In genomic region chr6:131510094-131510493, GRCh38 we compare ENCODE assay signal across 14 cellular contexts.
A peak's percentile ranks its signal among the peaks of the same experiment; 100 is the strongest.
DNase-seq lines count a peak whose midpoint lies in the region; ATAC-seq lines count a peak whose summit lies in the region.
"Had no signal": no experiment of that assay in that cellular context is flagged by ENCODE, and none has a peak within 500 bp of the region (broad histone marks: within the 10 kb centered on the region; RNA-seq: fewer than 3 reads in every experiment).

No MANE protein-coding gene starts in this region.

- no peaks in the 10 kb centered on the region for H3K9me3 Mint-ChIP-seq in stimulated activated effector memory CD8-positive, alpha-beta T cell treated with anti-CD3 and anti-CD28 coated beads, Interleukin-12 subunit alpha, Interleukin-12 subunit beta, amount 100 ng/mL, for 72 hours

- no peaks in the 10 kb centered on the region; the same call in 1 of the 2 replicates for H3K4me1 ChIP-seq in HAP-1

- no peaks in the 10 kb centered on the region for H3K9me3 ChIP-seq in HAP-1
- H3K9me3 ChIP-seq: SK-N-SH had no signal

- in situ Hi-C loops in HAP-1 (cut with MboI; ENCODE audit: low sequenced_read_pairs): no loop called here

- H3K4me3 Mint-ChIP-seq in stimulated activated effector memory CD8-positive, alpha-beta T cell treated with anti-CD3 and anti-CD28 coated beads, Interleukin-12 subunit alpha, Interleukin-12 subunit beta, amount 100 ng/mL, for 72 hours: no peak overlapping the region

- no peaks in the 10 kb centered on the region for H3K4me1 Mint-ChIP-seq in stimulated activated effector memory CD8-positive, alpha-beta T cell treated with anti-CD3 and anti-CD28 coated beads, Interleukin-12 subunit alpha, Interleukin-12 subunit beta, amount 100 ng/mL, for 72 hours

- intact Hi-C loops in Right ventricle myocardium inferior (cut with DNase I) (no loop called here), sciatic nerve (cut with DNase I) (no loop called here)

- no peaks in the 10 kb centered on the region for H3K27me3 ChIP-seq in HAP-1 (ENCODE audit: low read depth)

- DNase-seq in Ammon's horn (ENCODE audit: low spot score) (peak; percentile 40), NCI-H774 (lab: John Stamatoyannopoulos, UW) (peak; percentile 46), Right ventricle myocardium inferior (ENCODE audit: missing footprints) (no peak), HAP-1 (ENCODE audit: low spot score in 2 of 2) (no peak), sciatic nerve (ENCODE audit: low spot score) (no peak)
- no peak for DNase-seq in stimulated activated effector memory CD8-positive, alpha-beta T cell treated with anti-CD3 and anti-CD28 coated beads, Interleukin-12 subunit alpha, Interleukin-12 subunit beta, amount 100 ng/mL, for 72 hours (ENCODE audit: low spot score in 2 of 2)
- DNase-seq: activated CD4-positive, CD25-positive, alpha-beta regulatory T cell treated with anti-CD3 and anti-CD28 coated beads, Interleukin-2, amount 50 U/mL, for 72 hours; activated effector memory CD4-positive, alpha-beta T cell treated with Interleukin-2 at 50 U/mL for 16 hours; DMS79; erythroblast; NCI-H2227 treated with DMSO at 0.1 percent for 48 hours; SK-N-SH had no signal

- no peaks in the 10 kb centered on the region for H3K36me3 ChIP-seq in HAP-1 (replicated peaks)

- no peak overlapping the region for H3K27ac Mint-ChIP-seq in stimulated activated effector memory CD8-positive, alpha-beta T cell treated with anti-CD3 and anti-CD28 coated beads, Interleukin-12 subunit alpha, Interleukin-12 subunit beta, amount 100 ng/mL, for 72 hours

- no peak overlapping the region for H3K4me3 ChIP-seq in HAP-1

- no peaks in the 10 kb centered on the region for H3K36me3 Mint-ChIP-seq in stimulated activated effector memory CD8-positive, alpha-beta T cell treated with anti-CD3 and anti-CD28 coated beads, Interleukin-12 subunit alpha, Interleukin-12 subunit beta, amount 100 ng/mL, for 72 hours

- ATAC-seq in GM19468 (IDR thresholded peaks at IDR 0.05; ENCODE audit: extremely low read depth, unreplicated experiment) (peak; percentile 52), HG03108 (IDR thresholded peaks at IDR 0.05; ENCODE audit: unreplicated experiment) (peak; percentile 92), Right ventricle myocardium inferior (no peak), sciatic nerve (no peak)
- no peak for ATAC-seq in stimulated activated effector memory CD8-positive, alpha-beta T cell treated with anti-CD3 and anti-CD28 coated beads, Interleukin-12 subunit alpha, Interleukin-12 subunit beta, amount 100 ng/mL, for 72 hours

Comparison
In these comparisons a context has a peak if more than half of its experiments do, and no peak if none do; other contexts are left out.
1. DNase-seq: peak in Ammon's horn (single experiment) and NCI-H774 (single experiment); none in stimulated activated effector memory CD8-positive, alpha-beta T cell treated with anti-CD3 and anti-CD28 coated beads, Interleukin-12 subunit alpha, Interleukin-12 subunit beta, amount 100 ng/mL, for 72 hours (0 of 2), Right ventricle myocardium inferior (single experiment), HAP-1 (0 of 2) and sciatic nerve (single experiment).
2. ATAC-seq: peak in GM19468 (single experiment) and HG03108 (single experiment); none in stimulated activated effector memory CD8-positive, alpha-beta T cell treated with anti-CD3 and anti-CD28 coated beads, Interleukin-12 subunit alpha, Interleukin-12 subunit beta, amount 100 ng/mL, for 72 hours (single experiment), Right ventricle myocardium inferior (single experiment) and sciatic nerve (single experiment).